Comparison of ENCODE assay signal across 10 cellular contexts in genomic region chr16:68364601-68364998, GRCh38. TPM values are rescaled to one million over a fixed set of nuclear protein-coding genes. Genes with fewer than 3 reads are reported as not detected.
A peak's percentile ranks its signal among the peaks of the same experiment; 100 is the strongest.
DNase-seq lines count a peak whose midpoint lies in the region; ATAC-seq and TF ChIP-seq lines count a peak whose summit lies in the region.
"Had no signal": no experiment of that assay in that cellular context is flagged by ENCODE, and none has a peak within 500 bp of the region (broad histone marks: within the 10 kb centered on the region; RNA-seq: fewer than 3 reads in every experiment).

No MANE protein-coding gene starts in this region.

- peaks cover 32% of the 10 kb centered on the region for H3K4me1 ChIP-seq in lower lobe of right lung

- no peak overlapping the region for H3K27ac ChIP-seq in lower lobe of right lung

- H3K4me3 ChIP-seq in BJ (ENCODE audit: low read depth, low read length) (no peak overlapping the region), cardiac fibroblast (replicated peaks in 1 of 2; ENCODE audit: low read depth in 2 of 2, low read length in 2 of 2) (no peak overlapping the region), lower lobe of right lung (no peak overlapping the region)

- H3K36me3 ChIP-seq in BJ (ENCODE audit: control insufficient read depth, insufficient read depth, low read length) = peaks cover 3% of the 10 kb centered on the region
- peaks cover 4% of the 10 kb centered on the region for H3K36me3 ChIP-seq in lower lobe of right lung

- POLR2A ChIA-PET in BJ (lab: Charles Lee) = no interaction called here

- TF ChIP-seq CTCF in BJ (IDR thresholded peaks at IDR 0.05; ENCODE audit: insufficient read depth, low read depth, low read length) = peak; percentile 33; the same call in 1 of the 2 replicates
- peak; percentile 6 for TF ChIP-seq CTCF in GM13977 (IDR thresholded peaks at IDR 0.05; ENCODE audit: extremely low read depth, insufficient read depth, missing control alignments)
- peak; percentile 9 for TF ChIP-seq CTCF in cardiac fibroblast (IDR thresholded peaks at IDR 0.05; ENCODE audit: low read depth, low read length)
- TF ChIP-seq CTCF in lower lobe of right lung (IDR thresholded peaks at IDR 0.05) = no peak

- ATAC-seq in lower lobe of right lung = peak; percentile 3 to 34
- no peak for ATAC-seq in HG02884 (IDR thresholded peaks at IDR 0.05; ENCODE audit: unreplicated experiment)
- ATAC-seq in GM21381 (IDR thresholded peaks at IDR 0.05; ENCODE audit: unreplicated experiment) = no peak

- in situ Hi-C loops in GM13977 (cut with MboI; ENCODE audit: low pct_unique_long_range_greater_than_20kb, low sequenced_read_pairs, unreplicated experiment) = no loop called here

- intact Hi-C loops in lower lobe of right lung (cut with DNase I) = no loop called here

- no peaks in the 10 kb centered on the region for H3K9me3 ChIP-seq in lower lobe of right lung

- no peak for DNase-seq in BJ (ENCODE audit: low read depth)
- no peak for DNase-seq in GM13977 (ENCODE audit: low spot score)
- DNase-seq in cardiac fibroblast (ENCODE audit: low read depth in 2 of 2) = peak in 1 of 2 donors; percentile 33
- DNase-seq in lower lobe of right lung = no peak
- no peak for DNase-seq in NCI-H82 (lab: John Stamatoyannopoulos, UW)
- no peak for DNase-seq in NCI-H128 (lab: John Stamatoyannopoulos, UW; ENCODE audit: unreplicated experiment)
- DNase-seq: CD8-positive, alpha-beta memory T cell; left cardiac atrium had no signal

- H3K27me3 ChIP-seq in BJ (ENCODE audit: control insufficient read depth, insufficient read depth, low read length) (peaks cover 2% of the 10 kb centered on the region; the same call in 1 of the 2 replicates), lower lobe of right lung (ENCODE audit: low read depth) (no peaks in the 10 kb centered on the region)

- CTCF ChIA-PET in BJ (lab: Yijun Ruan, JAX) = interaction anchor here (0.9 to 3.4 kb wide), 5 partner anchors 9 to 157 kb away, joined by 3 to 30 read pairs (median 7); no protein-coding TSS in a partner anchor

RNA-seq across cellular contexts. Expression of gene PRMT7, which starts 53.8 kb away (rescaled TPM):
- polyA plus RNA-seq in BJ (2011; rRNA removed) = 24.0 and 40.0 TPM in 2 replicates
- 21.3 and 41.6 TPM in 2 replicates for polyA minus RNA-seq in BJ (2011; rRNA and poly(A)+ RNA removed)
- total RNA-seq in lower lobe of right lung = 36.1 TPM

RNA-seq across cellular contexts. Expression of gene SLC7A6OS, which starts 53.9 kb away (rescaled TPM):
- 5.3 and 6.9 TPM in 2 replicates for polyA plus RNA-seq in BJ (2011; rRNA removed)
- 3.6 and 3.7 TPM in 2 replicates for polyA minus RNA-seq in BJ (2011; rRNA and poly(A)+ RNA removed)
- total RNA-seq in lower lobe of right lung = 16.8 TPM

Comparison
In these comparisons a context has a peak if more than half of its experiments do, and no peak if none do; other contexts are left out.
1. ATAC-seq: peak in lower lobe of right lung (2 of 2); none in HG02884 (single experiment) and GM21381 (single experiment).